20 cellular contexts compared by ENCODE assay signal in genomic region chr3:30895329-30895728, GRCh38. TPM values are rescaled to one million over a fixed set of nuclear protein-coding genes. Genes with fewer than 3 reads are reported as not detected.
A peak's percentile ranks its signal among the peaks of the same experiment; 100 is the strongest.
DNase-seq lines count a peak whose midpoint lies in the region; ATAC-seq and TF ChIP-seq lines count a peak whose summit lies in the region.
"Had no signal": no experiment of that assay in that cellular context is flagged by ENCODE, and none has a peak within 500 bp of the region (broad histone marks: within the 10 kb centered on the region; RNA-seq: fewer than 3 reads in every experiment).

No MANE protein-coding gene starts in this region.

- H3K27me3 Mint-ChIP-seq in activated naive CD4-positive, alpha-beta T cell treated with anti-CD3 and anti-CD28 coated beads, Interleukin-2, amount 10 ng/mL, durations not matched to agents 7 days and 5 days: peaks cover 36% of the 10 kb centered on the region
- peaks cover 30% of the 10 kb centered on the region for H3K27me3 Mint-ChIP-seq in activated naive CD4-positive, alpha-beta T cell treated with anti-CD3 and anti-CD28 coated beads for 36 hours (ENCODE audit: low read depth)
- peaks cover 25 to 53% (median 34%) of the 10 kb centered on the region in 5 donors for H3K27me3 Mint-ChIP-seq in naive thymus-derived CD4-positive, alpha-beta T cell

- no peak overlapping the region for H3K27ac Mint-ChIP-seq in activated naive CD4-positive, alpha-beta T cell treated with anti-CD3 and anti-CD28 coated beads, Interleukin-2, amount 10 ng/mL, durations not matched to agents 7 days and 5 days
- no peak overlapping the region for H3K27ac Mint-ChIP-seq in activated naive CD4-positive, alpha-beta T cell treated with anti-CD3 and anti-CD28 coated beads for 36 hours
- H3K27ac Mint-ChIP-seq in naive thymus-derived CD4-positive, alpha-beta T cell: no peak overlapping the region
- H3K27ac Mint-ChIP-seq: activated T-helper 2 cell treated with anti-CD3 and anti-CD28 coated beads, Interferon-gamma antibody, Interleukin-2, Interleukin-4, amounts not matched to agents 10 μg/mL and 5 μg/mL and 100 μg/mL, durations not matched to agents 14 hours and 24 hours and 36 hours; naive B cell; T-helper 2 cell treated with Interferon-gamma antibody and Interleukin-4, amounts not matched to agents 5 μg/mL and 100 μg/mL, for 36 hours had no signal

- no peaks in the 10 kb centered on the region for H3K9me3 ChIP-seq in naive thymus-derived CD4-positive, alpha-beta T cell (ENCODE audit: control insufficient read depth in 2 of 3, low read length in 3 of 3)
- no peaks in the 10 kb centered on the region for H3K9me3 ChIP-seq in thoracic aorta
- no peaks in the 10 kb centered on the region for H3K9me3 ChIP-seq in adrenal gland (replicated peaks in 1 of 3)
- H3K9me3 ChIP-seq: body of pancreas, left lung, SK-N-SH, upper lobe of left lung had no signal

- peaks cover 0 to 5% of the 10 kb centered on the region in 2 donors for H3K27me3 ChIP-seq in naive thymus-derived CD4-positive, alpha-beta T cell (ENCODE audit: control insufficient read depth in 2 of 2, insufficient read depth in 2 of 2, low read length in 2 of 2)
- H3K27me3 ChIP-seq in thoracic aorta (replicated peaks; ENCODE audit: insufficient read depth): no peaks in the 10 kb centered on the region
- H3K27me3 ChIP-seq in adrenal gland: peaks cover 5% of the 10 kb centered on the region

- intact Hi-C loops in activated naive CD4-positive, alpha-beta T cell treated with anti-CD3 and anti-CD28 coated beads for 36 hours (cut with micrococcal nuclease): no loop called here
- intact Hi-C loops in naive thymus-derived CD4-positive, alpha-beta T cell (cut with micrococcal nuclease): no loop called here
- intact Hi-C loops in adrenal gland (cut with DNase I): no loop called here

- no peak overlapping the region for H3K4me3 ChIP-seq in naive thymus-derived CD4-positive, alpha-beta T cell (ENCODE audit: low read length)
- H3K4me3 ChIP-seq in thoracic aorta (peak overlapping the region; percentile 84), adrenal gland (no peak overlapping the region)

- POLR2A ChIA-PET in naive thymus-derived CD4-positive, alpha-beta T cell (lab: Charles Lee): no interaction called here

- peak overlapping the region; percentile 70 for H3K4me3 Mint-ChIP-seq in activated naive CD4-positive, alpha-beta T cell treated with anti-CD3 and anti-CD28 coated beads, Interleukin-2, amount 10 ng/mL, durations not matched to agents 7 days and 5 days
- H3K4me3 Mint-ChIP-seq in activated naive CD4-positive, alpha-beta T cell treated with anti-CD3 and anti-CD28 coated beads for 36 hours: no peak overlapping the region
- peak overlapping the region in 6 of 10 donors; percentile 33 to 76 (median 64) for H3K4me3 Mint-ChIP-seq in naive thymus-derived CD4-positive, alpha-beta T cell

- no peaks in the 10 kb centered on the region for H3K36me3 Mint-ChIP-seq in activated naive CD4-positive, alpha-beta T cell treated with anti-CD3 and anti-CD28 coated beads, Interleukin-2, amount 10 ng/mL, durations not matched to agents 7 days and 5 days
- H3K36me3 Mint-ChIP-seq in activated naive CD4-positive, alpha-beta T cell treated with anti-CD3 and anti-CD28 coated beads for 36 hours (ENCODE audit: low read depth): no peaks in the 10 kb centered on the region
- H3K36me3 Mint-ChIP-seq in naive thymus-derived CD4-positive, alpha-beta T cell: no peaks in the 10 kb centered on the region
- H3K36me3 Mint-ChIP-seq: naive B cell had no signal

- CTCF ChIA-PET in activated naive CD4-positive, alpha-beta T cell treated with anti-CD3 and anti-CD28 coated beads, Interleukin-2, amount 10 ng/mL, durations not matched to agents 7 days and 5 days (lab: Charles Lee): no interaction called here
- CTCF ChIA-PET in activated naive CD4-positive, alpha-beta T cell treated with anti-CD3 and anti-CD28 coated beads for 36 hours (lab: Charles Lee): no interaction called here
- CTCF ChIA-PET in naive thymus-derived CD4-positive, alpha-beta T cell (lab: Charles Lee): no interaction called here

- no peak for ATAC-seq in naive thymus-derived CD4-positive, alpha-beta T cell
- no peak for ATAC-seq in thoracic aorta (ENCODE audit: insufficient number of reproducible peaks, low FRiP score, low read depth)
- ATAC-seq in GM18858 (IDR thresholded peaks at IDR 0.05; ENCODE audit: unreplicated experiment): no peak
- ATAC-seq: body of pancreas had no signal

- WGBS in adrenal gland, 4 donors: 86 to 92% (median 90%) methylated on average over 5 of the region's 5 CpGs

- DNase-seq in activated naive CD4-positive, alpha-beta T cell treated with anti-CD3 and anti-CD28 coated beads, Interleukin-2, amount 10 ng/mL, durations not matched to agents 7 days and 5 days: no peak
- DNase-seq in activated naive CD4-positive, alpha-beta T cell treated with anti-CD3 and anti-CD28 coated beads for 36 hours: no peak
- DNase-seq in naive thymus-derived CD4-positive, alpha-beta T cell: no peak
- DNase-seq in thoracic aorta (ENCODE audit: low spot score): no peak
- DNase-seq in GM10266 (ENCODE audit: extremely low spot score): no peak
- no peak for DNase-seq in adrenal gland
- DNase-seq: 8988T; activated CD4-positive, alpha-beta T cell treated with anti-CD3 and anti-CD28 coated beads, Interleukin-2, amount 50 U/mL, for 1 hour; activated CD8-positive, alpha-beta memory T cell treated with anti-CD3 and anti-CD28 coated beads, Interleukin-2, amount 50 U/mL, for 4 hours; NCI-H187 treated with DMSO at 0.1 percent for 48 hours had no signal

- H3K4me1 Mint-ChIP-seq in activated naive CD4-positive, alpha-beta T cell treated with anti-CD3 and anti-CD28 coated beads, Interleukin-2, amount 10 ng/mL, durations not matched to agents 7 days and 5 days: peaks cover 16% of the 10 kb centered on the region
- H3K4me1 Mint-ChIP-seq in activated naive CD4-positive, alpha-beta T cell treated with anti-CD3 and anti-CD28 coated beads for 36 hours (ENCODE audit: low read depth): peaks cover 14% of the 10 kb centered on the region
- H3K4me1 Mint-ChIP-seq in naive thymus-derived CD4-positive, alpha-beta T cell: peaks cover 5 to 19% (median 14%) of the 10 kb centered on the region in 7 donors

- peaks cover 0 to 9% of the 10 kb centered on the region in 2 donors for H3K4me1 ChIP-seq in naive thymus-derived CD4-positive, alpha-beta T cell (ENCODE audit: control insufficient read depth in 2 of 2, insufficient read depth in 2 of 2, low read length in 2 of 2)
- H3K4me1 ChIP-seq in thoracic aorta (ENCODE audit: control insufficient read depth in 1 of 2, low read depth in 2 of 2): peaks cover 0 to 7% of the 10 kb centered on the region in 2 donors
- peaks cover 0 to 5% of the 10 kb centered on the region in 2 donors for H3K4me1 ChIP-seq in adrenal gland (replicated peaks in 1 of 2)

- H3K9me3 Mint-ChIP-seq in activated naive CD4-positive, alpha-beta T cell treated with anti-CD3 and anti-CD28 coated beads, Interleukin-2, amount 10 ng/mL, durations not matched to agents 7 days and 5 days: no peaks in the 10 kb centered on the region
- H3K9me3 Mint-ChIP-seq in activated naive CD4-positive, alpha-beta T cell treated with anti-CD3 and anti-CD28 coated beads for 36 hours: no peaks in the 10 kb centered on the region
- no peaks in the 10 kb centered on the region for H3K9me3 Mint-ChIP-seq in naive thymus-derived CD4-positive, alpha-beta T cell
- H3K9me3 Mint-ChIP-seq: activated T-helper 2 cell treated with anti-CD3 and anti-CD28 coated beads, Interferon-gamma antibody, Interleukin-2, Interleukin-4, amounts not matched to agents 10 μg/mL and 5 μg/mL and 100 μg/mL, durations not matched to agents 14 hours and 24 hours and 36 hours; T-helper 2 cell treated with Interferon-gamma antibody and Interleukin-4, amounts not matched to agents 5 μg/mL and 100 μg/mL, for 36 hours had no signal

- no peak for TF ChIP-seq CTCF in VCaP (conservative IDR thresholded peaks at IDR 0.05)
- no peak for TF ChIP-seq CTCF in thoracic aorta (IDR thresholded peaks at IDR 0.05)
- no peak for TF ChIP-seq CTCF in GM10266 (IDR thresholded peaks at IDR 0.05; ENCODE audit: control insufficient read depth, insufficient read depth, low read depth, missing control alignments)
- no peak for TF ChIP-seq CTCF in adrenal gland (IDR thresholded peaks at IDR 0.05)

- H3K27ac ChIP-seq in VCaP (peak overlapping the region; percentile 64; the same call in 1 of the 2 replicates), thoracic aorta (no peak overlapping the region), adrenal gland (no peak overlapping the region)
- H3K27ac ChIP-seq in naive thymus-derived CD4-positive, alpha-beta T cell (ENCODE audit: low read depth, low read length): no peak overlapping the region
- H3K27ac ChIP-seq: body of pancreas, epithelial cell of prostate, left lung, upper lobe of left lung had no signal

- TF ChIP-seq POLR2A in adrenal gland (IDR thresholded peaks at IDR 0.05): no peak

- no peaks in the 10 kb centered on the region for H3K36me3 ChIP-seq in naive thymus-derived CD4-positive, alpha-beta T cell (ENCODE audit: control insufficient read depth in 2 of 3, insufficient read depth in 3 of 3, low read length in 3 of 3)
- no peaks in the 10 kb centered on the region for H3K36me3 ChIP-seq in thoracic aorta
- H3K36me3 ChIP-seq in adrenal gland (replicated peaks in 1 of 2): no peaks in the 10 kb centered on the region
- H3K36me3 ChIP-seq: left lung, upper lobe of left lung had no signal

RNA-seq across cellular contexts. Expression of gene GADL1, which starts 0.9 kb away (rescaled TPM):
- total RNA-seq in activated naive CD4-positive, alpha-beta T cell treated with anti-CD3 and anti-CD28 coated beads for 36 hours: not detected
- total RNA-seq in naive thymus-derived CD4-positive, alpha-beta T cell: not detected
- polyA plus RNA-seq in naive thymus-derived CD4-positive, alpha-beta T cell: not detected
- total RNA-seq in thoracic aorta (1 to 10 TPM in 1 of 2 donors, under 1 TPM in 1; 0.27 to 1.1 TPM), adrenal gland (under 1 TPM in 6 of 8 donors, not detected in 2; 0.06 to 0.15 (median 0.12) TPM)
- polyA plus RNA-seq in adrenal gland: under 1 TPM in 2 of 3 donors, not detected in 1; 0.07 to 0.16 TPM
- total RNA-seq: activated T-helper 2 cell treated with anti-CD3 and anti-CD28 coated beads, Interferon-gamma antibody, Interleukin-2, Interleukin-4, amounts not matched to agents 10 μg/mL and 5 μg/mL and 100 μg/mL, durations not matched to agents 14 hours and 24 hours and 36 hours; body of pancreas had no signal
- polyA plus RNA-seq: SK-N-SH had no signal
